Comparison of ENCODE assay signal across 9 cellular contexts in genomic region chr13:40993987-40994386, GRCh38. TPM values are rescaled to one million over a fixed set of nuclear protein-coding genes. Genes with fewer than 3 reads are reported as not detected.
DNase-seq lines count a peak whose midpoint lies in the region; ATAC-seq, FAIRE-seq and TF ChIP-seq lines count a peak whose summit lies in the region.
"Had no signal": no experiment of that assay in that cellular context is flagged by ENCODE, and none has a peak within 500 bp of the region (broad histone marks: within the 10 kb centered on the region; RNA-seq: fewer than 3 reads in every experiment).

No MANE protein-coding gene starts in this region.

- no peaks in the 10 kb centered on the region for H3K27me3 Mint-ChIP-seq in activated naive CD4-positive, alpha-beta T cell treated with anti-CD3 and anti-CD28 coated beads, Interleukin-2, amount 50 U/mL, for 24 hours
- H3K27me3 Mint-ChIP-seq in T-cell, result no peaks in the 10 kb centered on the region

- POLR2A ChIA-PET in T-cell (lab: Charles Lee), result interaction anchor here in 1 of 2 donors (0.6 to 1.7 kb wide), 2 partner anchors 9 to 15 kb away, joined by 3 to 6 read pairs; no protein-coding TSS in a partner anchor

- peaks cover 93% of the 10 kb centered on the region for H3K4me1 Mint-ChIP-seq in activated naive CD4-positive, alpha-beta T cell treated with anti-CD3 and anti-CD28 coated beads, Interleukin-2, amount 50 U/mL, for 24 hours
- H3K4me1 Mint-ChIP-seq in T-cell, result peaks cover 79 to 89% (median 86%) of the 10 kb centered on the region in 3 donors

- intact Hi-C loops in head of caudate nucleus (cut with DNase I), result loop anchor here (10.0 kb wide), 1 partner anchor 69 kb away; no protein-coding TSS in a partner anchor

- CTCF ChIA-PET in T-cell (lab: Charles Lee), result interaction anchor here in 1 of 2 donors (1.3 to 1.9 kb wide), 2 partner anchors 20 to 26 kb away, joined by 3 to 5 read pairs; partner anchors contain the start of gene ELF1

- no peak for TF ChIP-seq CTCF in BE2C (IDR thresholded peaks at IDR 0.05; ENCODE audit: low read depth, low read length)

- peaks cover 11% of the 10 kb centered on the region for H3K36me3 Mint-ChIP-seq in activated naive CD4-positive, alpha-beta T cell treated with anti-CD3 and anti-CD28 coated beads, Interleukin-2, amount 50 U/mL, for 24 hours
- H3K36me3 Mint-ChIP-seq in T-cell, result peaks cover 15% of the 10 kb centered on the region

- no peak for FAIRE-seq in urothelium cell line (lab: Jason Lieb, UNC)

- no peaks in the 10 kb centered on the region for H3K4me1 ChIP-seq in BE2C

- H3K9me3 Mint-ChIP-seq in activated naive CD4-positive, alpha-beta T cell treated with anti-CD3 and anti-CD28 coated beads, Interleukin-2, amount 50 U/mL, for 24 hours, result no peaks in the 10 kb centered on the region
- no peaks in the 10 kb centered on the region for H3K9me3 Mint-ChIP-seq in T-cell

- H3K27me3 ChIP-seq in BE2C, result no peaks in the 10 kb centered on the region

- H3K9me3 ChIP-seq in BE2C, result no peaks in the 10 kb centered on the region

- no peak for ATAC-seq in T-cell (replicated peaks in 1 of 4)

- no peak for DNase-seq in activated naive CD4-positive, alpha-beta T cell treated with anti-CD3 and anti-CD28 coated beads, Interleukin-2, amount 50 U/mL, for 16 hours
- no peak for DNase-seq in T-cell
- DNase-seq in kidney tubule cell (ENCODE audit: low spot score), result peak; percentile 79
- peak; percentile 2 for DNase-seq in urothelium cell line (ENCODE audit: low spot score)
- DNase-seq in BE2C, result no peak
- DNase-seq in HK-2 (ENCODE audit: unreplicated experiment), result no peak
- DNase-seq in head of caudate nucleus, result no peak
- DNase-seq: activated effector memory CD4-positive, alpha-beta T cell treated with anti-CD3 and anti-CD28 coated beads, Interleukin-2, amount 50 U/mL, for 16 hours had no signal

- H3K4me3 Mint-ChIP-seq in activated naive CD4-positive, alpha-beta T cell treated with anti-CD3 and anti-CD28 coated beads, Interleukin-2, amount 50 U/mL, for 24 hours, result peak overlapping the region; percentile 11
- H3K4me3 Mint-ChIP-seq in T-cell, result peak overlapping the region in 1 of 3 donors; percentile 53

- H3K27ac Mint-ChIP-seq in activated naive CD4-positive, alpha-beta T cell treated with anti-CD3 and anti-CD28 coated beads, Interleukin-2, amount 50 U/mL, for 24 hours, result peak overlapping the region; percentile 86
- peak overlapping the region; percentile 87 to 90 for H3K27ac Mint-ChIP-seq in T-cell

- H3K4me3 ChIP-seq in BE2C (ENCODE audit: low read depth, low read length), result no peak overlapping the region

- H3K36me3 ChIP-seq in BE2C, result no peaks in the 10 kb centered on the region

RNA-seq across cellular contexts. Expression of gene ELF1, which starts 25.1 kb away (rescaled TPM):
- total RNA-seq in T-cell, result 100 to 1,000 TPM; 133 to 221 (median 146) TPM
- 2.7 TPM for polyA plus RNA-seq in BE2C (2012; ENCODE audit: insufficient read depth, insufficient read length, low read depth)

Comparison
In these comparisons a context has a peak if more than half of its experiments do, and no peak if none do; other contexts are left out.
1. DNase-seq: peak in kidney tubule cell (single experiment) and urothelium cell line (single experiment); none in activated naive CD4-positive, alpha-beta T cell treated with anti-CD3 and anti-CD28 coated beads, Interleukin-2, amount 50 U/mL, for 16 hours (single experiment), T-cell (0 of 34), BE2C (single experiment), HK-2 (single experiment) and head of caudate nucleus (0 of 42).